13 cellular contexts compared by ENCODE assay signal in the genomic region with DNA sequence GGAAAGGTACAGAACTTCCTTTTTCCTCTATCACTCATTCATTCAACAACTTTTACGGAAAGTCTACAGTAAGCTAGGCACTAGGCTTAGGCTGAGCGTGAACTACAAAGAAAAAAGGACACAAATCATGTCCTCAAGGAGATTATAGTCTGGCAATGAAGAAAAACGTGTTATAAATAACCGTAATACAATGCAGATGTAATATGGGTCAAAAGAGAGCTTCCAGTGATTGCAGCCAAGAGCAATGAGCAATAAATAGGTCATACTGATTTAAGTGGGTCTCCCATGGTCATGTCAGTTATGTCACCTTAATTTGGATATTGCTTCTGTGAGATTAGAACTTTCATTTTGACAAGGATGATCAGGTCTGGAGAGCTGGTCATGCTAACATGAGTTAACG.
"Had no signal": no experiment of that assay in that cellular context is flagged by ENCODE, and none has a peak within 500 bp of the region (broad histone marks: within the 10 kb centered on the region; RNA-seq: fewer than 3 reads in every experiment).

No MANE protein-coding gene starts in this region.

- H3K36me3 ChIP-seq: ascending aorta had no signal

- H3K4me1 Mint-ChIP-seq: nephron progenitor cell had no signal

- H3K27ac ChIP-seq: ascending aorta, lower lobe of right lung, sigmoid colon, VCaP had no signal

- H3K9me3 Mint-ChIP-seq: activated naive CD8-positive, alpha-beta T cell treated with anti-CD3 and anti-CD28 coated beads, Interleukin-2, amount 50 U/mL, for 24 hours; activated T-helper 17 cell treated with anti-CD3 and anti-CD28 coated beads, Interleukin-2, amount 50 U/mL, for 72 hours; nephron progenitor cell had no signal

- H3K27me3 Mint-ChIP-seq: activated naive CD8-positive, alpha-beta T cell treated with anti-CD3 and anti-CD28 coated beads, Interleukin-2, amount 50 U/mL, for 24 hours; activated T-helper 17 cell treated with anti-CD3 and anti-CD28 coated beads, Interleukin-2, amount 50 U/mL, for 72 hours had no signal

- H3K27me3 ChIP-seq: ascending aorta, sigmoid colon had no signal

- H3K27ac Mint-ChIP-seq: activated naive CD8-positive, alpha-beta T cell treated with anti-CD3 and anti-CD28 coated beads, Interleukin-2, amount 50 U/mL, for 24 hours; activated T-helper 17 cell treated with anti-CD3 and anti-CD28 coated beads, Interleukin-2, amount 50 U/mL, for 72 hours; nephron progenitor cell had no signal

- H3K4me1 ChIP-seq: ascending aorta had no signal

- H3K4me3 ChIP-seq: ascending aorta, lower lobe of right lung, sigmoid colon had no signal

- H3K9me3 ChIP-seq: ascending aorta, lower lobe of right lung, sigmoid colon had no signal

- DNase-seq: activated CD4-positive, alpha-beta T cell treated with anti-CD3 and anti-CD28 coated beads for 1 hour; activated CD4-positive, alpha-beta T cell treated with anti-CD3 and anti-CD28 coated beads, Interleukin-2, amount 50 U/mL, for 4 hours; activated naive CD4-positive, alpha-beta T cell treated with Interleukin-2 at 50 U/mL for 16 hours; activated naive CD8-positive, alpha-beta T cell treated with anti-CD3 and anti-CD28 coated beads, Interleukin-2, amount 50 U/mL, for 24 hours; activated T-cell treated with anti-CD3 and anti-CD28 coated beads for 4 hours; left cardiac atrium; lower lobe of right lung; nephron progenitor cell; sigmoid colon; stimulated activated naive CD4-positive, alpha-beta T cell treated with Interleukin-2 at 50 U/mL for 16 hours had no signal

- H3K4me3 Mint-ChIP-seq: activated naive CD8-positive, alpha-beta T cell treated with anti-CD3 and anti-CD28 coated beads, Interleukin-2, amount 50 U/mL, for 24 hours; activated T-helper 17 cell treated with anti-CD3 and anti-CD28 coated beads, Interleukin-2, amount 50 U/mL, for 72 hours; nephron progenitor cell had no signal
